8 cellular contexts compared by ENCODE assay signal in genomic region chr10:75165684-75166622, GRCh38. TPM values are rescaled to one million over a fixed set of nuclear protein-coding genes. Genes with fewer than 3 reads are reported as not detected.
DNase-seq lines count a peak whose midpoint lies in the region; ATAC-seq and TF ChIP-seq lines count a peak whose summit lies in the region.

No MANE protein-coding gene starts in this region.

- H3K9me2 ChIP-seq in SK-N-SH = no peaks in the 10 kb centered on the region

- H3K27me3 ChIP-seq in SK-N-SH (ENCODE audit: insufficient read depth) (no peaks in the 10 kb centered on the region), neutrophil (no peaks in the 10 kb centered on the region)

- TF ChIP-seq CTCF in SK-N-SH (IDR thresholded peaks at IDR 0.05) (no peak), neutrophil (IDR thresholded peaks at IDR 0.05) (no peak)

- POLR2A ChIA-PET in SK-N-SH (lab: Yijun Ruan, JAX) = interaction anchor here (0.6 kb wide), 1 partner anchor 1286 kb away, joined by 3 read pairs; no protein-coding TSS in a partner anchor

- WGBS in SK-N-SH (ENCODE audit: low lambda C conversion rate) = 80% methylated on average over 2 of the region's 2 CpGs

- H3K27ac ChIP-seq in SK-N-SH (ENCODE audit: low read depth in 2 of 2, low read length in 1 of 2) (no peak overlapping the region), neutrophil (peak overlapping the region; percentile 64)

- DNase-seq in SK-N-SH (peak; percentile 23), RPMI8226 (peak; percentile 59), NCI-H1048 (lab: John Stamatoyannopoulos, UW) (no peak), middle frontal gyrus (ENCODE audit: extremely low spot score, low spot score) (no peak), T-helper 9 cell (no peak)

- H3K4me3 ChIP-seq in SK-N-SH (ENCODE audit: low read depth in 2 of 2, low read length in 1 of 2) (no peak overlapping the region), neutrophil (ENCODE audit: low read depth in 1 of 2, low read length in 1 of 2) (peak overlapping the region in 1 of 2 experiments; percentile 12)

- ATAC-seq in SK-N-SH treated with all-trans-retinoic acid at 6 μM for 48 hours (no peak), HG02852 (IDR thresholded peaks at IDR 0.05; ENCODE audit: unreplicated experiment) (peak; percentile 95)

- CTCF ChIA-PET in SK-N-SH (lab: Yijun Ruan, JAX) = interaction anchor here (1.1 to 1.5 kb wide), 2 partner anchors 10 to 12 kb away, joined by 3 to 6 read pairs; no protein-coding TSS in a partner anchor

- peaks cover 10% of the 10 kb centered on the region for H3F3A ChIP-seq in SK-N-SH (replicated peaks; ENCODE audit: insufficient read depth)

- no peaks in the 10 kb centered on the region for H4K20me1 ChIP-seq in SK-N-SH (ENCODE audit: insufficient read depth)

- no peak overlapping the region for H2AFZ ChIP-seq in SK-N-SH (ENCODE audit: low read depth)

- no peak overlapping the region for H3K9ac ChIP-seq in SK-N-SH

- peaks cover 51% of the 10 kb centered on the region; the same call in 1 of the 2 replicates for H3K79me2 ChIP-seq in SK-N-SH (ENCODE audit: insufficient read depth)

- no peak for TF ChIP-seq EP300 in SK-N-SH (IDR thresholded peaks at IDR 0.05; ENCODE audit: borderline replicate concordance in 1 of 2, low read depth in 1 of 2, low read length in 1 of 2)

- no peaks in the 10 kb centered on the region for H3K9me3 ChIP-seq in SK-N-SH
- no peaks in the 10 kb centered on the region for H3K9me3 ChIP-seq in neutrophil

- 0 out of 4 replicates have a peak, but pooled peaks cover 0 to 5% of the 10 kb centered on the region in 2 experiments for H3K4me1 ChIP-seq in SK-N-SH (ENCODE audit: control insufficient read depth in 1 of 2, insufficient read depth in 2 of 2, low read depth in 1 of 2, low read length in 1 of 2)
- peaks cover 35 to 37% of the 10 kb centered on the region in 2 experiments for H3K4me1 ChIP-seq in neutrophil (ENCODE audit: control insufficient read depth in 1 of 2, insufficient read depth in 1 of 2, low read depth in 1 of 2, low read length in 1 of 2)

- H3K36me3 ChIP-seq in SK-N-SH (replicated peaks in 1 of 2; ENCODE audit: control insufficient read depth in 1 of 2, insufficient read depth in 2 of 2, low read length in 1 of 2) = peaks cover 2 to 17% of the 10 kb centered on the region in 2 experiments
- peaks cover 18% of the 10 kb centered on the region for H3K36me3 ChIP-seq in neutrophil

- TF ChIP-seq RAD21 in SK-N-SH (IDR thresholded peaks at IDR 0.05; ENCODE audit: low read length) = no peak

- H3K4me2 ChIP-seq in SK-N-SH = no peak overlapping the region

TF ChIP-seq in SK-N-SH, 30 proteins besides CTCF, POLR2A, EP300 and RAD21 (continues in another document):
- TF ChIP-seq REST (IDR thresholded peaks at IDR 0.05; ENCODE audit: low read depth, low read length) (no peak), NFIC (IDR thresholded peaks at IDR 0.05; ENCODE audit: borderline replicate concordance) (no peak), YY1 (IDR thresholded peaks at IDR 0.05; ENCODE audit: low read depth) (no peak), GABPA (IDR thresholded peaks at IDR 0.05; ENCODE audit: low read depth) (no peak), FOXJ3 (CRISPR knock-in tag; IDR thresholded peaks at IDR 0.05) (no peak), JUND (IDR thresholded peaks at IDR 0.05) (no peak), FOXM1 (IDR thresholded peaks at IDR 0.05; ENCODE audit: low read depth) (no peak), EZH2phosphoT487 (IDR thresholded peaks at IDR 0.05; ENCODE audit: borderline replicate concordance, low read depth) (no peak), RXRA (IDR thresholded peaks at IDR 0.05; ENCODE audit: borderline replicate concordance, low read depth) (no peak), MXI1 (IDR thresholded peaks at IDR 0.05; ENCODE audit: low read depth, low read length) (no peak), RFX5 (IDR thresholded peaks at IDR 0.05; ENCODE audit: low read length) (no peak)
- TF ChIP-seq, protein P1, sequence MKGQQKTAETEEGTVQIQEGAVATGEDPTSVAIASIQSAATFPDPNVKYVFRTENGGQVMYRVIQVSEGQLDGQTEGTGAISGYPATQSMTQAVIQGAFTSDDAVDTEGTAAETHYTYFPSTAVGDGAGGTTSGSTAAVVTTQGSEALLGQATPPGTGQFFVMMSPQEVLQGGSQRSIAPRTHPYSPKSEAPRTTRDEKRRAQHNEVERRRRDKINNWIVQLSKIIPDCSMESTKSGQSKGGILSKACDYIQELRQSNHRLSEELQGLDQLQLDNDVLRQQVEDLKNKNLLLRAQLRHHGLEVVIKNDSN (IDR thresholded peaks at IDR 0.05; ENCODE audit: borderline replicate concordance, low read depth) = no peak

TF ChIP-seq in SK-N-SH treated with all-trans-retinoic acid at 6 μM for 48 hours, 23 proteins besides CTCF, POLR2A, EP300 and RAD21:
- no peak for TF ChIP-seq TOX (CRISPR knock-in tag; IDR thresholded peaks at IDR 0.05; ENCODE audit: borderline replicate concordance)
- TF ChIP-seq, protein P2, sequence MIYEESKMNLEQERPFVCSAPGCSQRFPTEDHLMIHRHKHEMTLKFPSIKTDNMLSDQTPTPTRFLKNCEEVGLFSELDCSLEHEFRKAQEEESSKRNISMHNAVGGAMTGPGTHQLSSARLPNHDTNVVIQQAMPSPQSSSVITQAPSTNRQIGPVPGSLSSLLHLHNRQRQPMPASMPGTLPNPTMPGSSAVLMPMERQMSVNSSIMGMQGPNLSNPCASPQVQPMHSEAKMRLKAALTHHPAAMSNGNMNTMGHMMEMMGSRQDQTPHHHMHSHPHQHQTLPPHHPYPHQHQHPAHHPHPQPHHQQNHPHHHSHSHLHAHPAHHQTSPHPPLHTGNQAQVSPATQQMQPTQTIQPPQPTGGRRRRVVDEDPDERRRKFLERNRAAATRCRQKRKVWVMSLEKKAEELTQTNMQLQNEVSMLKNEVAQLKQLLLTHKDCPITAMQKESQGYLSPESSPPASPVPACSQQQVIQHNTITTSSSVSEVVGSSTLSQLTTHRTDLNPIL (CRISPR knock-in tag; IDR thresholded peaks at IDR 0.05; ENCODE audit: low read depth) = no peak
- no peak for TF ChIP-seq OSR1 (CRISPR knock-in tag; IDR thresholded peaks at IDR 0.05)
- TF ChIP-seq, protein P3, sequence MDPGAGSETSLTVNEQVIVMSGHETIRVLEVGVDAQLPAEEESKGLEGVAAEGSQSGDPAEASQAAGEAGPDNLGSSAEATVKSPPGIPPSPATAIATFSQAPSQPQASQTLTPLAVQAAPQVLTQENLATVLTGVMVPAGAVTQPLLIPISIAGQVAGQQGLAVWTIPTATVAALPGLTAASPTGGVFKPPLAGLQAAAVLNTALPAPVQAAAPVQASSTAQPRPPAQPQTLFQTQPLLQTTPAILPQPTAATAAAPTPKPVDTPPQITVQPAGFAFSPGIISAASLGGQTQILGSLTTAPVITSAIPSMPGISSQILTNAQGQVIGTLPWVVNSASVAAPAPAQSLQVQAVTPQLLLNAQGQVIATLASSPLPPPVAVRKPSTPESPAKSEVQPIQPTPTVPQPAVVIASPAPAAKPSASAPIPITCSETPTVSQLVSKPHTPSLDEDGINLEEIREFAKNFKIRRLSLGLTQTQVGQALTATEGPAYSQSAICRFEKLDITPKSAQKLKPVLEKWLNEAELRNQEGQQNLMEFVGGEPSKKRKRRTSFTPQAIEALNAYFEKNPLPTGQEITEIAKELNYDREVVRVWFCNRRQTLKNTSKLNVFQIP (CRISPR knock-in tag; IDR thresholded peaks at IDR 0.05; ENCODE audit: borderline replicate concordance, low read depth) = no peak
- no peak for TF ChIP-seq PATZ1 (CRISPR knock-in tag; IDR thresholded peaks at IDR 0.05; ENCODE audit: borderline replicate concordance)
- TF ChIP-seq BACH2 (CRISPR knock-in tag; IDR thresholded peaks at IDR 0.05; ENCODE audit: borderline replicate concordance) = no peak
- TF ChIP-seq ESRRG (CRISPR knock-in tag; IDR thresholded peaks at IDR 0.05) = no peak
- TF ChIP-seq CSRNP3 (CRISPR knock-in tag; IDR thresholded peaks at IDR 0.05) = no peak
- TF ChIP-seq ZFP3 (CRISPR knock-in tag; IDR thresholded peaks at IDR 0.05) = no peak

RNA-seq across cellular contexts. Expression of gene VDAC2, which starts 44.6 kb away (rescaled TPM):
- polyA plus RNA-seq in SK-N-SH (2012; rRNA removed) = 98.3 and 101 TPM in 2 replicates
- 139 and 170 TPM in 2 replicates for polyA plus RNA-seq in SK-N-SH (2012; cell fraction: cytosol; rRNA removed)
- polyA plus RNA-seq in SK-N-SH (2012; cell fraction: nucleus; rRNA removed) = 38.3 and 75.9 TPM in 2 replicates

RNA-seq across cellular contexts. Expression of gene SAMD8, which starts 54.5 kb away (rescaled TPM):
- 9.7 and 14.3 TPM in 2 replicates for polyA plus RNA-seq in SK-N-SH (2012; rRNA removed)
- polyA plus RNA-seq in SK-N-SH (2012; cell fraction: cytosol; rRNA removed) = 13.9 and 14.6 TPM in 2 replicates
- 8.0 and 12.5 TPM in 2 replicates for polyA plus RNA-seq in SK-N-SH (2012; cell fraction: nucleus; rRNA removed)

Comparison
In these comparisons a context has a peak if more than half of its experiments do, and no peak if none do; other contexts are left out.
1. DNase-seq: peak in SK-N-SH (single experiment) and RPMI8226 (single experiment); none in NCI-H1048 (single experiment), middle frontal gyrus (single experiment) and T-helper 9 cell (single experiment).